ENCODE assay signal across 1 cellular context in genomic region chr3:197791120-197792018, GRCh38.
TF ChIP-seq lines count a peak whose summit lies in the region.

LRCH3 (plus strand) TSS chr3:197791254; CDS start chr3:197791279, 25 bp downstream.

TF ChIP-seq in HepG2, 621 proteins besides CTCF, POLR2A, EP300 and RAD21 (continued from another document and continues in another):
- peak; percentile 91 to 94 for TF ChIP-seq HMGXB4 (CRISPR knock-in tag; IDR thresholded peaks at IDR 0.05; ENCODE audit: borderline replicate concordance in 1 of 2, low read depth in 1 of 2)
- no peak for TF ChIP-seq REPIN1 (CRISPR knock-in tag; IDR thresholded peaks at IDR 0.05; ENCODE audit: borderline replicate concordance, low read depth)
- no peak for TF ChIP-seq ZNF33A (CRISPR knock-in tag; IDR thresholded peaks at IDR 0.05; ENCODE audit: borderline replicate concordance)
- no peak for TF ChIP-seq MBNL3 (CRISPR knock-in tag; conservative IDR thresholded peaks at IDR 0.05)
- peak; percentile 80 for TF ChIP-seq GFI1 (CRISPR knock-in tag; IDR thresholded peaks at IDR 0.05; ENCODE audit: borderline replicate concordance)
- 0 out of 2 replicates have a peak, but pooled peaks have one; percentile 76 for TF ChIP-seq KLF6 (CRISPR knock-in tag; IDR thresholded peaks at IDR 0.05)
- peak; percentile 65 for TF ChIP-seq RXRA (CRISPR knock-in tag; IDR thresholded peaks at IDR 0.05)
- TF ChIP-seq ZNF878 (CRISPR knock-in tag; IDR thresholded peaks at IDR 0.05), result peak; percentile 84; the same call in 1 of the 2 replicates
- TF ChIP-seq KAT2B (IDR thresholded peaks at IDR 0.05; ENCODE audit: borderline replicate concordance, low read depth, low read length), result no peak
- no peak for TF ChIP-seq ARID3A (IDR thresholded peaks at IDR 0.05; ENCODE audit: low read depth, low read length)
- TF ChIP-seq DDIT3 (CRISPR knock-in tag; IDR thresholded peaks at IDR 0.05), result no peak
- TF ChIP-seq ZFP90 (CRISPR knock-in tag; IDR thresholded peaks at IDR 0.05; ENCODE audit: borderline replicate concordance), result peak; percentile 85
- no peak for TF ChIP-seq ZNF530 (CRISPR knock-in tag; IDR thresholded peaks at IDR 0.05; ENCODE audit: low read depth)
- TF ChIP-seq ZNF607 (CRISPR knock-in tag; IDR thresholded peaks at IDR 0.05; ENCODE audit: borderline replicate concordance), result peak; percentile 45; the same call in 1 of the 2 replicates
- peak; percentile 60; the same call in 1 of the 2 replicates for TF ChIP-seq ZNF703 (CRISPR knock-in tag; IDR thresholded peaks at IDR 0.05; ENCODE audit: borderline replicate concordance)
- no peak; the same call in 1 of the 2 replicates for TF ChIP-seq HOXD1 (CRISPR knock-in tag; IDR thresholded peaks at IDR 0.05)
- no peak for TF ChIP-seq ZNF17 (CRISPR knock-in tag; IDR thresholded peaks at IDR 0.05)
- TF ChIP-seq ZNF282 (IDR thresholded peaks at IDR 0.05; ENCODE audit: partially characterized antibody), result no peak
- TF ChIP-seq PRMT3 (CRISPR knock-in tag; IDR thresholded peaks at IDR 0.05; ENCODE audit: borderline replicate concordance, low read depth), result peak; percentile 77; the same call in 1 of the 2 replicates
- peak in 1 of 2 experiments; percentile 24; a peak in 1 of 4 replicates for TF ChIP-seq REST (IDR thresholded peaks at IDR 0.05; ENCODE audit: borderline replicate concordance in 1 of 2, low read depth in 1 of 2, low read length in 2 of 2)
- TF ChIP-seq KAT7 (CRISPR knock-in tag; IDR thresholded peaks at IDR 0.05; ENCODE audit: borderline replicate concordance), result peak; percentile 85; the same call in 1 of the 2 replicates
- TF ChIP-seq ZNF687 (CRISPR knock-in tag; IDR thresholded peaks at IDR 0.05), result peak; percentile 89
- TF ChIP-seq ZNF788 (CRISPR knock-in tag; IDR thresholded peaks at IDR 0.05; ENCODE audit: borderline replicate concordance), result no peak
- TF ChIP-seq MTERF4 (CRISPR knock-in tag; IDR thresholded peaks at IDR 0.05), result peak; percentile 67; the same call in 1 of the 2 replicates
- TF ChIP-seq MAFK (conservative IDR thresholded peaks at IDR 0.05 in 1 of 2, IDR thresholded peaks at IDR 0.05 in 1 of 2; ENCODE audit: low read length in 2 of 2), result no peak
- no peak for TF ChIP-seq TFE3 (CRISPR knock-in tag; IDR thresholded peaks at IDR 0.05)
- no peak for TF ChIP-seq RBM22 (optimal IDR thresholded peaks at IDR 0.05; ENCODE audit: low read length)
- peak; percentile 66; the same call in 1 of the 2 replicates for TF ChIP-seq DNMT1 (CRISPR knock-in tag; IDR thresholded peaks at IDR 0.05)
- no peak for TF ChIP-seq ZNF576 (CRISPR knock-in tag; IDR thresholded peaks at IDR 0.05)
- TF ChIP-seq BCL6 (CRISPR knock-in tag; IDR thresholded peaks at IDR 0.05), result peak; percentile 48
- peak; percentile 94 for TF ChIP-seq ZFX (CRISPR knock-in tag; IDR thresholded peaks at IDR 0.05; ENCODE audit: low read depth)
- TF ChIP-seq SMAD3 (CRISPR knock-in tag; IDR thresholded peaks at IDR 0.05), result no peak
- 0 out of 2 replicates have a peak, but pooled peaks have one; percentile 24 for TF ChIP-seq JUND (CRISPR knock-in tag; IDR thresholded peaks at IDR 0.05)
- TF ChIP-seq KDM2A (CRISPR knock-in tag; IDR thresholded peaks at IDR 0.05; ENCODE audit: borderline replicate concordance, low read depth), result peak; percentile 98
- no peak for TF ChIP-seq ZNF34 (CRISPR knock-in tag; IDR thresholded peaks at IDR 0.05; ENCODE audit: borderline replicate concordance)
- no peak for TF ChIP-seq ZHX2 (IDR thresholded peaks at IDR 0.05; ENCODE audit: low read depth)
- TF ChIP-seq ZHX2 (CRISPR knock-in tag; IDR thresholded peaks at IDR 0.05; ENCODE audit: borderline replicate concordance), result no peak
- TF ChIP-seq ZIK1 (CRISPR knock-in tag; IDR thresholded peaks at IDR 0.05; ENCODE audit: borderline replicate concordance, low read depth), result no peak; the same call in 1 of the 2 replicates
- TF ChIP-seq ZNF335 (CRISPR knock-in tag; IDR thresholded peaks at IDR 0.05), result no peak
- TF ChIP-seq SALL1 (CRISPR knock-in tag; IDR thresholded peaks at IDR 0.05), result peak; percentile 77; the same call in 1 of the 2 replicates
- TF ChIP-seq ZKSCAN5 (CRISPR knock-in tag; IDR thresholded peaks at IDR 0.05), result no peak
